8 cellular contexts compared by ENCODE assay signal in genomic region chr7:24396387-24396786, GRCh38.
DNase-seq lines count a peak whose midpoint lies in the region; ATAC-seq, FAIRE-seq and TF ChIP-seq lines count a peak whose summit lies in the region.
"Not testable (repeated sequence)": the region's sequence is repeated elsewhere in the genome, so short reads cannot be mapped to it uniquely, and the experiment has no call there.

No MANE protein-coding gene starts in this region.

- not testable (repeated sequence) for H4K8ac ChIP-seq in H1 (ENCODE audit: extremely low read depth, insufficient read depth, low read length)

- not testable (repeated sequence) for TF ChIP-seq RAD21 in H1 (IDR thresholded peaks at IDR 0.05 in 1 of 2, conservative IDR thresholded peaks at IDR 0.05 in 1 of 2; ENCODE audit: low read depth in 2 of 2, low read length in 2 of 2)

- DNase-seq in GM23338 (ENCODE audit: low spot score); NT2/D1 (ENCODE audit: low read depth, low spot score); H1 (ENCODE audit: low read depth in 1 of 2, low spot score in 2 of 2); glutamatergic neuron; nephron progenitor cell: not testable (repeated sequence)

- not testable (repeated sequence) for H3K79me1 ChIP-seq in H1 (ENCODE audit: low read depth, low read length)

- H2AK5ac ChIP-seq in H1 (ENCODE audit: low read depth, low read length): not testable (repeated sequence)

- H3K4me1 ChIP-seq in GM23338 (ENCODE audit: insufficient read depth) (peaks cover 42% of the 10 kb centered on the region), HUES48 (ENCODE audit: control insufficient read depth, insufficient read depth, low read length) (peaks cover 38% of the 10 kb centered on the region), H1 (replicated peaks in 1 of 4; ENCODE audit: control insufficient read depth in 3 of 4, insufficient read depth in 4 of 4, low read length in 3 of 4) (peaks cover 1 to 24% (median 15%) of the 10 kb centered on the region in 4 experiments; a peak in 6 of 7 replicates)
- not testable (repeated sequence) for H3K4me1 ChIP-seq in NT2/D1 (ENCODE audit: insufficient read depth, insufficient read length)

- peak overlapping the region; percentile 81 for H3K9ac ChIP-seq in HUES48 (ENCODE audit: low read depth, low read length)
- H3K9ac ChIP-seq in NT2/D1 (ENCODE audit: insufficient read length, low read depth): peak overlapping the region; percentile 61
- H3K9ac ChIP-seq in H1 (replicated peaks in 1 of 4; ENCODE audit: extremely low read depth in 1 of 4, low read depth in 3 of 4, low read length in 3 of 4): 0 out of 7 replicates have a peak overlapping the region, but pooled peaks of 1 of the 4 experiments have one; percentile 30

- not testable (repeated sequence) for H4K20me1 ChIP-seq in GM23338 (replicated peaks; ENCODE audit: insufficient read depth); H1 (replicated peaks in 1 of 2; ENCODE audit: control insufficient read depth in 1 of 2, insufficient read depth in 2 of 2, low read length in 2 of 2)

- not testable (repeated sequence) for H3K9me2 ChIP-seq in GM23338 (ENCODE audit: insufficient read depth)

- not testable (repeated sequence) for H3K56ac ChIP-seq in H1 (replicated peaks; ENCODE audit: insufficient read length, low read depth, low read length)

- TF ChIP-seq CTCF in GM23338 (conservative IDR thresholded peaks at IDR 0.05; ENCODE audit: low read depth in 2 of 2); H1 (IDR thresholded peaks at IDR 0.05; ENCODE audit: control extremely low read depth in 1 of 3, insufficient read depth in 1 of 3, low read depth in 1 of 3, low read length in 3 of 3); glutamatergic neuron (IDR thresholded peaks at IDR 0.05; ENCODE audit: partially characterized antibody, unreplicated experiment); nephron progenitor cell (IDR thresholded peaks at IDR 0.05): not testable (repeated sequence)

- H3K23ac ChIP-seq in H1 (ENCODE audit: insufficient read length): not testable (repeated sequence)

- H3K4me3 Mint-ChIP-seq in GM23338: peak overlapping the region; percentile 95
- peak overlapping the region; percentile 79 for H3K4me3 Mint-ChIP-seq in glutamatergic neuron (ENCODE audit: unreplicated experiment)
- H3K4me3 Mint-ChIP-seq in nephron progenitor cell: peak overlapping the region; percentile 55

- H3K4me2 ChIP-seq in GM23338: peak overlapping the region; percentile 76
- H3K4me2 ChIP-seq in H1 (ENCODE audit: insufficient read depth in 1 of 2, low read depth in 2 of 2, low read length in 2 of 2): peak overlapping the region in 1 of 2 experiments; percentile 44; a peak in 3 of 4 replicates

- POLR2A ChIA-PET in H1 (lab: Charles Lee; ENCODE audit: partially characterized antibody): interaction anchor here (0.8 to 3.1 kb wide), 8 partner anchors 9 to 80 kb away, joined by 3 to 50 read pairs (median 3); no protein-coding TSS in a partner anchor

- H3K9me3 ChIP-seq in HUES48 (ENCODE audit: control insufficient read depth, insufficient read depth, low read length); NT2/D1 (ENCODE audit: insufficient read depth, low read length); H1 (ENCODE audit: insufficient read depth in 2 of 2, low read depth in 1 of 2, low read length in 1 of 2); iPS-18c (ENCODE audit: control insufficient read depth, insufficient read depth, low read length): not testable (repeated sequence)

- not testable (repeated sequence) for H2AFZ ChIP-seq in GM23338; H1 (ENCODE audit: low read length)

- not testable (repeated sequence) for ATAC-seq in GM23338

- not testable (repeated sequence) for FAIRE-seq in H1 (lab: Jason Lieb, UNC)

- not testable (repeated sequence) for H2BK15ac ChIP-seq in H1 (ENCODE audit: low read length)

- not testable (repeated sequence) for H2BK12ac ChIP-seq in H1 (ENCODE audit: low read depth, low read length)

- not testable (repeated sequence) for TF ChIP-seq POLR2A in H1 (IDR thresholded peaks at IDR 0.05; ENCODE audit: control extremely low read depth in 1 of 2, low read depth in 2 of 2, low read length in 2 of 2)

- 0% methylated on average over 12 of the region's 13 CpGs; no CpG with 5 or more reads in 1 of the 2 experiments for WGBS in H1 (ENCODE audit: extremely low coverage in 1 of 2, insufficient coverage in 1 of 2, insufficient read length in 1 of 2, insufficient replicate concordance in 2 of 2, low coverage in 1 of 2, low lambda C conversion rate in 2 of 2, missing lambda C conversion rate in 1 of 2), 2 experiments

- H2BK5ac ChIP-seq in H1 (ENCODE audit: low read depth, low read length): not testable (repeated sequence)

- not testable (repeated sequence) for H3K27me3 ChIP-seq in GM23338 (ENCODE audit: insufficient read depth); HUES48 (ENCODE audit: control insufficient read depth, insufficient read depth, low read length); NT2/D1 (ENCODE audit: insufficient read depth, insufficient read length); H1 (replicated peaks in 1 of 4; ENCODE audit: control insufficient read depth in 3 of 4, extremely low read depth in 1 of 4, insufficient read depth in 3 of 4, low read length in 3 of 4)

- H3K27me3 Mint-ChIP-seq in GM23338 (ENCODE audit: insufficient read depth, low read depth, poor library complexity) (peaks cover 31% of the 10 kb centered on the region), nephron progenitor cell (ENCODE audit: low read depth, poor library complexity) (peaks cover 38% of the 10 kb centered on the region)
- H3K27me3 Mint-ChIP-seq in glutamatergic neuron (ENCODE audit: unreplicated experiment): not testable (repeated sequence)

- H3K23me2 ChIP-seq in H1 (ENCODE audit: low read depth, low read length): not testable (repeated sequence)

- H4K91ac ChIP-seq in H1 (replicated peaks; ENCODE audit: insufficient read length, low read length): not testable (repeated sequence)

- peak overlapping the region; percentile 63 for H3K4me3 ChIP-seq in GM23338
- H3K4me3 ChIP-seq in HUES48 (ENCODE audit: low read depth, low read length): peak overlapping the region; percentile 77
- H3K4me3 ChIP-seq in NT2/D1 (ENCODE audit: insufficient read length, low read depth): peak overlapping the region; percentile 55
- H3K4me3 ChIP-seq in H1 (ENCODE audit: extremely low read depth in 1 of 4, insufficient read depth in 2 of 4, low read depth in 3 of 4, low read length in 4 of 4): peak overlapping the region; percentile 36 to 67 (median 48); a peak in 6 of 8 replicates
- H3K4me3 ChIP-seq in iPS-11a (ENCODE audit: low read depth, low read length): peak overlapping the region; percentile 47
- peak overlapping the region; percentile 43; the same call in 1 of the 2 replicates for H3K4me3 ChIP-seq in iPS-18c (ENCODE audit: insufficient read depth, low read depth, low read length)

- H3K18ac ChIP-seq in H1 (ENCODE audit: extremely low read depth, low read length): not testable (repeated sequence)

- H3K27ac Mint-ChIP-seq in GM23338: peak overlapping the region; percentile 99
- H3K27ac Mint-ChIP-seq in glutamatergic neuron (ENCODE audit: unreplicated experiment); nephron progenitor cell: not testable (repeated sequence)

- not testable (repeated sequence) for TF ChIP-seq EP300 in H1 (IDR thresholded peaks at IDR 0.05; ENCODE audit: borderline replicate concordance in 1 of 2, low read depth in 2 of 2, low read length in 2 of 2)

- H3K36me3 Mint-ChIP-seq in GM23338 (ENCODE audit: low read depth): peaks cover 71% of the 10 kb centered on the region
- H3K36me3 Mint-ChIP-seq in glutamatergic neuron (ENCODE audit: unreplicated experiment); nephron progenitor cell (ENCODE audit: low read depth): not testable (repeated sequence)

- peak overlapping the region; percentile 92 for H3K27ac ChIP-seq in GM23338 (ENCODE audit: low read depth)
- peak overlapping the region; percentile 71 for H3K27ac ChIP-seq in HUES48 (ENCODE audit: low read depth, low read length)
- not testable (repeated sequence) for H3K27ac ChIP-seq in H1 (ENCODE audit: low read depth, low read length)

- peaks cover 13% of the 10 kb centered on the region; the same call in 1 of the 2 replicates for H3K36me3 ChIP-seq in GM23338 (ENCODE audit: insufficient read depth)
- H3K36me3 ChIP-seq in HUES48 (ENCODE audit: control insufficient read depth, insufficient read depth, low read length); NT2/D1 (ENCODE audit: insufficient read depth, insufficient read length, low read length); H1 (ENCODE audit: control insufficient read depth in 2 of 4, insufficient read depth in 4 of 4, low read length in 3 of 4): not testable (repeated sequence)

- H3K9me3 Mint-ChIP-seq in GM23338; glutamatergic neuron (ENCODE audit: unreplicated experiment); nephron progenitor cell: not testable (repeated sequence)

- peaks cover 11% of the 10 kb centered on the region; the same call in 1 of the 2 replicates for H3F3A ChIP-seq in GM23338 (replicated peaks; ENCODE audit: low read depth)

- H3K4me1 Mint-ChIP-seq in GM23338: peaks cover 60% of the 10 kb centered on the region
- H3K4me1 Mint-ChIP-seq in glutamatergic neuron (ENCODE audit: low read depth, unreplicated experiment): peaks cover 10% of the 10 kb centered on the region
- peaks cover 54% of the 10 kb centered on the region for H3K4me1 Mint-ChIP-seq in nephron progenitor cell

- H2BK120ac ChIP-seq in H1 (replicated peaks; ENCODE audit: low read depth, low read length): not testable (repeated sequence)

- not testable (repeated sequence) for H2BK20ac ChIP-seq in H1 (ENCODE audit: low read length)

- CTCF ChIA-PET in H1 (lab: Charles Lee; ENCODE audit: partially characterized antibody): interaction anchor here (0.8 to 1.2 kb wide), 3 partner anchors 9 to 15 kb away, joined by 3 to 5 read pairs (median 4); no protein-coding TSS in a partner anchor

- peaks cover 90% of the 10 kb centered on the region for H3K79me2 ChIP-seq in GM23338 (replicated peaks; ENCODE audit: insufficient read depth)
- peaks cover 4 to 73% of the 10 kb centered on the region in 2 experiments; a peak in 3 of 4 replicates for H3K79me2 ChIP-seq in H1 (ENCODE audit: control insufficient read depth in 1 of 2, insufficient read depth in 2 of 2, low read length in 2 of 2)

- H3K14ac ChIP-seq in H1 (ENCODE audit: insufficient read length): not testable (repeated sequence)

- not testable (repeated sequence) for H4K5ac ChIP-seq in H1 (ENCODE audit: insufficient read length, low read depth, low read length)

- not testable (repeated sequence) for H3K4ac ChIP-seq in H1 (replicated peaks; ENCODE audit: insufficient read length, low read depth, low read length)

TF ChIP-seq in H1, 55 proteins besides CTCF, POLR2A, EP300 and RAD21:
- 0 out of 2 replicates have a peak, but pooled peaks have one; percentile 13 for TF ChIP-seq TBP (IDR thresholded peaks at IDR 0.05; ENCODE audit: low read depth, low read length)
